15 cellular contexts compared by ENCODE assay signal in the genomic region with DNA sequence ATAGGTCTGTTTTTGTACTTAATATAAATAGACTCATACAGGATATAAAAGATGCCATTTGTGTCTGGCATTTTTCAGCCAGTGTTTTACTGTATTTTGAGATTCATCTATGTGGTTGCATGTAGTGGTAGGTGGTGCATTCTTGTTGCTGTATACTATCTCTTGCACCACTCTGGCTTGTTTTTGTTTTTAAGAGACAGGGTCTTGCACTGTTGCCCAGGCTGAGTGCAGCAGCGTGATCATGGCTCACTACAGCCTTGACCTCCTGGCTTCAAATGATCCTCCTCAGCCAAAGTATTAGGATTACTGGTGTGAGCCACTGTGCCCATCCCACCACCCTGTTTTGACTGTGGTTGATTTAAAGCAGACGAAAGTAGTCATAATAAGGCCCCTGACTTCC. TPM values are rescaled to one million over a fixed set of nuclear protein-coding genes. Genes with fewer than 3 reads are reported as not detected.
A peak's percentile ranks its signal among the peaks of the same experiment; 100 is the strongest.
DNase-seq lines count a peak whose midpoint lies in the region; ATAC-seq and TF ChIP-seq lines count a peak whose summit lies in the region.
"Had no signal": no experiment of that assay in that cellular context is flagged by ENCODE, and none has a peak within 500 bp of the region (broad histone marks: within the 10 kb centered on the region; RNA-seq: fewer than 3 reads in every experiment).

No MANE protein-coding gene starts in this region.

- H3K9me3 Mint-ChIP-seq in activated T-helper 1 cell treated with anti-CD3 and anti-CD28 coated beads, Interleukin-12 subunit alpha, Interleukin-12 subunit beta, Interleukin-2, Interleukin-4 antibody, amounts not matched to agents 30 ng/mL and 10 ng/mL and 1 ng/mL, durations not matched to agents 14 hours and 24 hours and 36 hours = no peaks in the 10 kb centered on the region

- H3K27ac ChIP-seq in ACC112 (ENCODE audit: low read depth, low read length) (peak overlapping the region; percentile 94), C4-2B (peak overlapping the region; percentile 91), neutrophil (peak overlapping the region; percentile 96)

- H3K4me1 Mint-ChIP-seq in activated T-helper 1 cell treated with anti-CD3 and anti-CD28 coated beads, Interleukin-12 subunit alpha, Interleukin-12 subunit beta, Interleukin-2, Interleukin-4 antibody, amounts not matched to agents 30 ng/mL and 10 ng/mL and 1 ng/mL, durations not matched to agents 14 hours and 24 hours and 36 hours (ENCODE audit: low read depth) = peaks cover 98% of the 10 kb centered on the region

- H3K27ac Mint-ChIP-seq in activated T-helper 1 cell treated with anti-CD3 and anti-CD28 coated beads, Interleukin-12 subunit alpha, Interleukin-12 subunit beta, Interleukin-2, Interleukin-4 antibody, amounts not matched to agents 30 ng/mL and 10 ng/mL and 1 ng/mL, durations not matched to agents 14 hours and 24 hours and 36 hours = no peak overlapping the region

- ATAC-seq in HG03108 (IDR thresholded peaks at IDR 0.05; ENCODE audit: unreplicated experiment) = no peak
- ATAC-seq: gastroesophageal sphincter; right cardiac atrium; stimulated activated naive CD8-positive, alpha-beta T cell treated with anti-CD3 and anti-CD28 coated beads, Interleukin-15, Interleukin-2, amounts not matched to agents 100 U/mL and 50 U/mL, for 24 hours had no signal

- H3K36me3 ChIP-seq in ACC112 (ENCODE audit: insufficient read depth, low read length) (no peaks in the 10 kb centered on the region), neutrophil (peaks cover 7% of the 10 kb centered on the region)
- H3K36me3 ChIP-seq: gastroesophageal sphincter had no signal

- H3K4me3 Mint-ChIP-seq in activated T-helper 1 cell treated with anti-CD3 and anti-CD28 coated beads, Interleukin-12 subunit alpha, Interleukin-12 subunit beta, Interleukin-2, Interleukin-4 antibody, amounts not matched to agents 30 ng/mL and 10 ng/mL and 1 ng/mL, durations not matched to agents 14 hours and 24 hours and 36 hours = peak overlapping the region; percentile 31

- TF ChIP-seq CTCF in C4-2B (conservative IDR thresholded peaks at IDR 0.05) = no peak
- no peak for TF ChIP-seq CTCF in neutrophil (IDR thresholded peaks at IDR 0.05)

- no peak for DNase-seq in activated T-helper 1 cell treated with anti-CD3 and anti-CD28 coated beads, Interleukin-12 subunit alpha, Interleukin-12 subunit beta, Interleukin-2, Interleukin-4 antibody, amounts not matched to agents 30 ng/mL and 10 ng/mL and 1 ng/mL, durations not matched to agents 14 hours and 24 hours and 36 hours (ENCODE audit: low spot score)
- no peak for DNase-seq in OCI-M2 (lab: John Stamatoyannopoulos, UW; ENCODE audit: unreplicated experiment)
- DNase-seq in NCI-H1930 (lab: John Stamatoyannopoulos, UW) = no peak
- no peak for DNase-seq in NCI-H748 (lab: John Stamatoyannopoulos, UW; ENCODE audit: unreplicated experiment)
- DNase-seq: activated CD8-positive, alpha-beta memory T cell treated with anti-CD3 and anti-CD28 coated beads, Interleukin-2, amount 50 U/mL, for 48 hours; effector CD4-positive, alpha-beta T cell; GDM1; NCI-H1694; right cardiac atrium; stimulated activated naive CD8-positive, alpha-beta T cell treated with anti-CD3 and anti-CD28 coated beads, Interleukin-15, Interleukin-2, amounts not matched to agents 100 U/mL and 50 U/mL, for 24 hours had no signal

- H3K36me3 Mint-ChIP-seq in activated T-helper 1 cell treated with anti-CD3 and anti-CD28 coated beads, Interleukin-12 subunit alpha, Interleukin-12 subunit beta, Interleukin-2, Interleukin-4 antibody, amounts not matched to agents 30 ng/mL and 10 ng/mL and 1 ng/mL, durations not matched to agents 14 hours and 24 hours and 36 hours (ENCODE audit: low read depth) = peaks cover 11% of the 10 kb centered on the region

- H3K79me2 ChIP-seq in ACC112 (ENCODE audit: control insufficient read depth, insufficient read depth, low read length, unreplicated experiment) = peaks cover 79% of the 10 kb centered on the region

- intact Hi-C loops in activated T-helper 1 cell treated with anti-CD3 and anti-CD28 coated beads, Interleukin-12 subunit alpha, Interleukin-12 subunit beta, Interleukin-2, Interleukin-4 antibody, amounts not matched to agents 30 ng/mL and 10 ng/mL and 1 ng/mL, durations not matched to agents 14 hours and 24 hours and 36 hours (cut with micrococcal nuclease) = loop anchor here (5.0 kb wide), 1 partner anchor 69 kb away; no protein-coding TSS in a partner anchor

- H3K9me3 ChIP-seq in neutrophil = no peaks in the 10 kb centered on the region
- H3K9me3 ChIP-seq: gastroesophageal sphincter had no signal

- H3K27me3 ChIP-seq in ACC112 (ENCODE audit: insufficient read depth, low read length) = no peaks in the 10 kb centered on the region
- H3K27me3 ChIP-seq in neutrophil = no peaks in the 10 kb centered on the region
- H3K27me3 ChIP-seq: gastroesophageal sphincter had no signal

- no peak overlapping the region for H2AFZ ChIP-seq in ACC112 (ENCODE audit: low read length, unreplicated experiment)

- H3K4me3 ChIP-seq in ACC112 (ENCODE audit: low read depth, low read length) (no peak overlapping the region), neutrophil (ENCODE audit: low read depth in 1 of 2, low read length in 1 of 2) (peak overlapping the region; percentile 3 to 37)
- H3K4me3 ChIP-seq: gastroesophageal sphincter had no signal

- no peaks in the 10 kb centered on the region for H3K27me3 Mint-ChIP-seq in activated T-helper 1 cell treated with anti-CD3 and anti-CD28 coated beads, Interleukin-12 subunit alpha, Interleukin-12 subunit beta, Interleukin-2, Interleukin-4 antibody, amounts not matched to agents 30 ng/mL and 10 ng/mL and 1 ng/mL, durations not matched to agents 14 hours and 24 hours and 36 hours (ENCODE audit: insufficient read depth)

- H3K4me1 ChIP-seq in ACC112 (ENCODE audit: control insufficient read depth, insufficient read depth, low read length, unreplicated experiment) = peaks cover 84% of the 10 kb centered on the region
- peaks cover 100% of the 10 kb centered on the region in 2 experiments for H3K4me1 ChIP-seq in neutrophil (ENCODE audit: control insufficient read depth in 1 of 2, insufficient read depth in 1 of 2, low read depth in 1 of 2, low read length in 1 of 2)

RNA-seq across cellular contexts. Expression of a gene that starts 12.6 kb away (rescaled TPM):
- 92.2 and 94.5 TPM in 2 replicates for total RNA-seq in activated T-helper 1 cell treated with anti-CD3 and anti-CD28 coated beads, Interleukin-12 subunit alpha, Interleukin-12 subunit beta, Interleukin-2, Interleukin-4 antibody, amounts not matched to agents 30 ng/mL and 10 ng/mL and 1 ng/mL, durations not matched to agents 14 hours and 24 hours and 36 hours
